10 cellular contexts compared by ENCODE assay signal in genomic region chr18:60372598-60372997, GRCh38. TPM values are rescaled to one million over a fixed set of nuclear protein-coding genes. Genes with fewer than 3 reads are reported as not detected.
DNase-seq lines count a peak whose midpoint lies in the region; FAIRE-seq and TF ChIP-seq lines count a peak whose summit lies in the region.
"Had no signal": no experiment of that assay in that cellular context is flagged by ENCODE, and none has a peak within 500 bp of the region (broad histone marks: within the 10 kb centered on the region; RNA-seq: fewer than 3 reads in every experiment).

MC4R (minus strand) TSS chr18:60372775; CDS start chr18:60372349, 426 bp downstream.

- H3K27ac ChIP-seq in astrocyte (ENCODE audit: low read depth, low read length) = no peak within 1 kb of the TSS

- H3K4me2 ChIP-seq in astrocyte (ENCODE audit: low read length) = peak within 1 kb of the TSS; percentile 86

- H3K4me1 Mint-ChIP-seq in astrocyte (ENCODE audit: low read depth, unreplicated experiment) = peaks cover 13% of the 10 kb centered on the region

- H3K27me3 ChIP-seq in astrocyte (ENCODE audit: insufficient read depth, low read length) = peaks cover 3% of the 10 kb centered on the region

- peak within 1 kb of the TSS; percentile 60 for H3K9ac ChIP-seq in astrocyte (ENCODE audit: low read length)

- TF ChIP-seq CTCF in astrocyte (IDR thresholded peaks at IDR 0.05; ENCODE audit: insufficient read depth, low read depth, low read length) = no peak

- no peak within 1 kb of the TSS for H3K27ac Mint-ChIP-seq in astrocyte (ENCODE audit: unreplicated experiment)
- H3K27ac Mint-ChIP-seq: stimulated activated naive CD8-positive, alpha-beta T cell treated with anti-CD3 and anti-CD28 coated beads, Interleukin-15, Interleukin-2, amounts not matched to agents 100 ng/mL and 50 ng/mL, for 24 hours had no signal

- no peak within 1 kb of the TSS for H3K4me3 Mint-ChIP-seq in astrocyte (ENCODE audit: unreplicated experiment)
- H3K4me3 Mint-ChIP-seq: stimulated activated naive CD8-positive, alpha-beta T cell treated with anti-CD3 and anti-CD28 coated beads, Interleukin-15, Interleukin-2, amounts not matched to agents 100 ng/mL and 50 ng/mL, for 24 hours had no signal

- H3K4me1 ChIP-seq in astrocyte (ENCODE audit: insufficient read depth, low read length) = peaks cover 7% of the 10 kb centered on the region

- no peak for FAIRE-seq in astrocyte (lab: Jason Lieb, UNC)

- peak within 1 kb of the TSS; percentile 47 for H3K4me3 ChIP-seq in astrocyte (ENCODE audit: insufficient read depth, low read depth, low read length)

- H3K27me3 Mint-ChIP-seq in astrocyte (ENCODE audit: low read depth, unreplicated experiment) = peaks cover 2% of the 10 kb centered on the region
- H3K27me3 Mint-ChIP-seq: stimulated activated naive CD8-positive, alpha-beta T cell treated with anti-CD3 and anti-CD28 coated beads, Interleukin-15, Interleukin-2, amounts not matched to agents 100 ng/mL and 50 ng/mL, for 24 hours had no signal

- H3K36me3 ChIP-seq in astrocyte (ENCODE audit: insufficient read depth, low read length) = no peaks in the 10 kb centered on the region

- H2AFZ ChIP-seq in astrocyte (ENCODE audit: low read depth, low read length) = peak within 1 kb of the TSS; percentile 84

- H3K79me2 ChIP-seq in astrocyte (ENCODE audit: insufficient read depth, low read length) = no peaks in the 10 kb centered on the region

- no peaks in the 10 kb centered on the region for H3K9me3 ChIP-seq in astrocyte (ENCODE audit: insufficient read depth, low read depth, low read length)

- no peaks in the 10 kb centered on the region for H3K36me3 Mint-ChIP-seq in astrocyte (ENCODE audit: low read depth, unreplicated experiment)

- H4K20me1 ChIP-seq in astrocyte (ENCODE audit: insufficient read depth, low read length) = no peaks in the 10 kb centered on the region

- H3K9me3 Mint-ChIP-seq in astrocyte (ENCODE audit: unreplicated experiment) = no peaks in the 10 kb centered on the region
- H3K9me3 Mint-ChIP-seq: stimulated activated naive CD8-positive, alpha-beta T cell treated with anti-CD3 and anti-CD28 coated beads, Interleukin-15, Interleukin-2, amounts not matched to agents 100 ng/mL and 50 ng/mL, for 24 hours had no signal

- DNase-seq in DMS 273 (lab: John Stamatoyannopoulos, UW; ENCODE audit: unreplicated experiment) (peak; percentile 96), NCI-H187 (lab: John Stamatoyannopoulos, UW) (peak; percentile 42 to 66), astrocyte (ENCODE audit: low read depth) (peak; percentile 74), kidney tubule cell (ENCODE audit: low spot score) (peak; percentile 59), activated gamma-delta T cell (lab: John Stamatoyannopoulos, UW) (no peak), HUDEP-2 (lab: John Stamatoyannopoulos, UW; ENCODE audit: unreplicated experiment in 76 of 76) (no peak)
- DNase-seq in stimulated activated CD4-positive, alpha-beta T cell treated with anti-CD3 and anti-CD28 coated beads, Interleukin-1b, Interleukin-23, amount 100 ng/mL, for 48 hours = no peak
- DNase-seq in stimulated activated naive CD4-positive, alpha-beta T cell treated with Interleukin-2 at 50 U/mL for 16 hours (lab: John Stamatoyannopoulos, UW) = no peak

RNA-seq across cellular contexts. Expression of gene MC4R, which starts in this region (rescaled TPM):
- not detected in 2 replicates for total RNA-seq in astrocyte
- total RNA-seq: dermis microvascular lymphatic vessel endothelial cell had no signal

Comparison
In these comparisons a context has a peak if more than half of its experiments do, and no peak if none do; other contexts are left out.
1. Peak in DNase-seq, H3K4me3 ChIP-seq, H3K9ac ChIP-seq and H3K4me2 ChIP-seq in astrocyte; RNA of the gene not detected or under 1 TPM.
2. DNase-seq: peak in DMS 273 (single experiment), NCI-H187 (2 of 2) and kidney tubule cell (single experiment); none in stimulated activated CD4-positive, alpha-beta T cell treated with anti-CD3 and anti-CD28 coated beads, Interleukin-1b, Interleukin-23, amount 100 ng/mL, for 48 hours (single experiment), activated gamma-delta T cell (single experiment), stimulated activated naive CD4-positive, alpha-beta T cell treated with Interleukin-2 at 50 U/mL for 16 hours (single experiment) and HUDEP-2 (0 of 76).